In the genomic region with DNA sequence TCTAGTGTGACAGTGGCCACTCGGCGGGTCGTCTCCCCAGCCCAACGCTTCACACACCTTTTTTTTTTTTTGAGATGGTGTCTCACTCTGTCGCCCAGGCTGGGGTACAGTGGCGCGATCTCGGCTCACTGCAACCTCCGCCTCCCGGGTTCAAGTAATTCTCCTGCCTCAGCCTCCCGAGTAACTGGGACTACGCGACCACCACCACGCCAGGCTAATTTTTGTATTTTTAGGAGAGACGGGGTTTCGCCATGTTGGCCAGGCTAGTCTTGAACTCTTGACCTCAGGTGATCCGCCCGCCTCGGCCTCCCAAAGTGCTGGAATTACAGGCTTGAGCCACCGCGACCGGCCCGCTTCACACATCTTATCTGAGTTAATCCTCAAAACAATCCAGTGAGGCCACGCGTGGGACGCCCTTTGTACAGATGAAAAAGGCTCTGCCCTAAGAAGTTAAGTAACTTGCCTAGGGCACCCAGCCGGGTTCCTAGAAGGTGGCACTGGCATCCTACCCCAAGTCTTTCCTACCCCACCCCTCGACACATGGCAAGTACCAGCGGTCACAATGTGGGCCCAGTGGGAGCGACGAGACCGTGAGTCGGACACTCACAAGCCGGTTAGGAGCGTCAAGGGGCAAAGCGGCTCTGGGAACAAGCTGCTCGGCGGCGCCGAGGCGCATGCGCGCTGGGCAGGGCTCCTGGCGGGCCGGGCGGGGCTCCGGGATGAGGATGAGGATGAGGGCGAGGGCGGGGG, we compare ENCODE assay signal across 8 cellular contexts. TPM values are rescaled to one million over a fixed set of nuclear protein-coding genes. Genes with fewer than 3 reads are reported as not detected.
DNase-seq lines count a peak whose midpoint lies in the region; ATAC-seq, FAIRE-seq and TF ChIP-seq lines count a peak whose summit lies in the region.
"Not testable (repeated sequence)": the region's sequence is repeated elsewhere in the genome, so short reads cannot be mapped to it uniquely, and the experiment has no call there.

No MANE protein-coding gene starts in this region.

- not testable (repeated sequence) for H3F3A ChIP-seq in neural cell (ENCODE audit: insufficient read depth, low read length, poor library complexity, severe bottlenecking)

- not testable (repeated sequence) for TF ChIP-seq POLR2A in IMR-90 (IDR thresholded peaks at IDR 0.05; ENCODE audit: low read depth, low read length); H1 (IDR thresholded peaks at IDR 0.05; ENCODE audit: control extremely low read depth in 1 of 2, low read depth in 2 of 2, low read length in 2 of 2)

- peak overlapping the region; percentile 51 for H3K4me3 ChIP-seq in IMR-90 (ENCODE audit: insufficient read depth, low read depth, low read length)
- peak overlapping the region; percentile 56 for H3K4me3 ChIP-seq in SJCRH30
- peak overlapping the region; percentile 36 to 56 (median 44); a peak in 7 of 8 replicates for H3K4me3 ChIP-seq in H1 (ENCODE audit: extremely low read depth in 1 of 4, insufficient read depth in 2 of 4, low read depth in 3 of 4, low read length in 4 of 4)
- H3K4me3 ChIP-seq in iPS-11a (ENCODE audit: low read depth, low read length), result peak overlapping the region; percentile 21
- peak overlapping the region; percentile 57 for H3K4me3 ChIP-seq in neural cell (ENCODE audit: low read length)

- TF ChIP-seq RAD21 in IMR-90 (IDR thresholded peaks at IDR 0.05; ENCODE audit: low read length); H1 (IDR thresholded peaks at IDR 0.05 in 1 of 2, conservative IDR thresholded peaks at IDR 0.05 in 1 of 2; ENCODE audit: low read depth in 2 of 2, low read length in 2 of 2); neural cell (conservative IDR thresholded peaks at IDR 0.05): not testable (repeated sequence)

- not testable (repeated sequence) for H3K27me3 Mint-ChIP-seq in stimulated activated naive CD8-positive, alpha-beta T cell treated with anti-CD3 and anti-CD28 coated beads, Interleukin-15, amount 100 ng/mL, for 72 hours

- H2BK120ac ChIP-seq in IMR-90 (ENCODE audit: low read depth, low read length), result peak overlapping the region; percentile 82; the same call in 1 of the 2 replicates
- not testable (repeated sequence) for H2BK120ac ChIP-seq in H1 (replicated peaks; ENCODE audit: low read depth, low read length)

- dilution Hi-C loops in IMR-90 (cut with HindIII; ENCODE audit: low sequenced_read_pairs, unreplicated experiment), result not testable (repeated sequence)

- H2AK9ac ChIP-seq in IMR-90 (replicated peaks; ENCODE audit: low read depth, low read length, poor library complexity), result not testable (repeated sequence)

- not testable (repeated sequence) for H2BK12ac ChIP-seq in H1 (ENCODE audit: low read depth, low read length)

- H2BK15ac ChIP-seq in IMR-90 (ENCODE audit: low read depth, low read length), result peak overlapping the region; percentile 73; the same call in 1 of the 3 replicates
- not testable (repeated sequence) for H2BK15ac ChIP-seq in H1 (ENCODE audit: low read length)

- peak overlapping the region; percentile 92 to 98 for H4K8ac ChIP-seq in IMR-90 (ENCODE audit: low read depth in 2 of 2, low read length in 2 of 2)
- peak overlapping the region; percentile 72; the same call in 1 of the 2 replicates for H4K8ac ChIP-seq in H1 (ENCODE audit: extremely low read depth, insufficient read depth, low read length)

- TF ChIP-seq EP300 in H1 (IDR thresholded peaks at IDR 0.05; ENCODE audit: borderline replicate concordance in 1 of 2, low read depth in 2 of 2, low read length in 2 of 2); neural cell (conservative IDR thresholded peaks at IDR 0.05; ENCODE audit: poor library complexity, severe bottlenecking): not testable (repeated sequence)

- H3K27ac ChIP-seq in IMR-90 (ENCODE audit: insufficient read depth, low read length), result peak overlapping the region; percentile 63; the same call in 1 of the 2 replicates
- H3K27ac ChIP-seq in SJCRH30; H1 (ENCODE audit: low read depth, low read length); neural cell (ENCODE audit: low read length): not testable (repeated sequence)

- not testable (repeated sequence) for H2BK5ac ChIP-seq in IMR-90 (ENCODE audit: low read depth, low read length, poor library complexity, severe bottlenecking); H1 (ENCODE audit: low read depth, low read length)

- H3K79me2 ChIP-seq in H1 (ENCODE audit: control insufficient read depth in 1 of 2, insufficient read depth in 2 of 2, low read length in 2 of 2); neural cell (replicated peaks; ENCODE audit: insufficient read depth, low read length): not testable (repeated sequence)

- H4K91ac ChIP-seq in IMR-90 (ENCODE audit: insufficient read depth, low read depth, low read length) (0 out of 2 replicates have a peak overlapping the region, but pooled peaks have one; percentile 84), H1 (replicated peaks; ENCODE audit: insufficient read length, low read length) (peak overlapping the region; percentile 71)

- peak overlapping the region; percentile 36; the same call in 1 of the 2 replicates for H2AK5ac ChIP-seq in IMR-90 (ENCODE audit: low read depth, low read length)
- H2AK5ac ChIP-seq in H1 (ENCODE audit: low read depth, low read length), result not testable (repeated sequence)

- not testable (repeated sequence) for TF ChIP-seq CTCF in IMR-90 (conservative IDR thresholded peaks at IDR 0.05; ENCODE audit: low read depth, low read length); H1 (IDR thresholded peaks at IDR 0.05; ENCODE audit: control extremely low read depth in 1 of 3, insufficient read depth in 1 of 3, low read depth in 1 of 3, low read length in 3 of 3); neural cell (IDR thresholded peaks at IDR 0.05; ENCODE audit: poor library complexity, severe bottlenecking)

- H2AFZ ChIP-seq in IMR-90 (replicated peaks; ENCODE audit: low read length, poor library complexity) (peak overlapping the region; percentile 96), H1 (ENCODE audit: low read length) (peak overlapping the region; percentile 98)
- H2AFZ ChIP-seq in neural cell (ENCODE audit: low read depth, low read length), result not testable (repeated sequence)

- H3K9me3 Mint-ChIP-seq in stimulated activated naive CD8-positive, alpha-beta T cell treated with anti-CD3 and anti-CD28 coated beads, Interleukin-15, amount 100 ng/mL, for 72 hours, result not testable (repeated sequence)

- ATAC-seq in IMR-90 (ENCODE audit: low read depth), result peak; percentile 55
- ATAC-seq in stimulated activated naive CD8-positive, alpha-beta T cell treated with anti-CD3 and anti-CD28 coated beads, Interleukin-15, amount 100 ng/mL, for 72 hours, result not testable (repeated sequence)

- H4K20me1 ChIP-seq in IMR-90 (ENCODE audit: insufficient read depth, low read length); H1 (replicated peaks in 1 of 2; ENCODE audit: control insufficient read depth in 1 of 2, insufficient read depth in 2 of 2, low read length in 2 of 2); neural cell (ENCODE audit: insufficient read depth): not testable (repeated sequence)

- intact Hi-C loops in IMR-90 (cut with micrococcal nuclease), result not testable (repeated sequence)

- CTCF ChIA-PET in IMR-90 (lab: Yijun Ruan, JAX), result interaction anchor here (0.9 to 2.2 kb wide), 2 partner anchors 56 to 57 kb away, joined by 4 to 13 read pairs; no protein-coding TSS in a partner anchor
- CTCF ChIA-PET in H1 (lab: Charles Lee; ENCODE audit: partially characterized antibody), result interaction anchor here (0.9 to 13.0 kb wide), 29 partner anchors 8 to 1037 kb away, joined by 3 to 186 read pairs (median 6); a partner anchor contains a TSS

- peak overlapping the region in 1 of 2 donors; percentile 59 for H3K27ac Mint-ChIP-seq in stimulated activated naive CD8-positive, alpha-beta T cell treated with anti-CD3 and anti-CD28 coated beads, Interleukin-15, amount 100 ng/mL, for 72 hours

- peaks cover 0 to 11% of the 10 kb centered on the region in 2 experiments; a peak in 1 of 4 replicates for H3K79me1 ChIP-seq in IMR-90 (ENCODE audit: low read depth in 1 of 2, low read length in 2 of 2)
- not testable (repeated sequence) for H3K79me1 ChIP-seq in H1 (ENCODE audit: low read depth, low read length)

- FAIRE-seq in H1 (lab: Jason Lieb, UNC), result not testable (repeated sequence)

- H3K4me1 ChIP-seq in IMR-90 (ENCODE audit: control insufficient read depth, insufficient read depth, low read length) (peaks cover 10% of the 10 kb centered on the region), H1 (replicated peaks in 1 of 4; ENCODE audit: control insufficient read depth in 3 of 4, insufficient read depth in 4 of 4, low read length in 3 of 4) (peaks cover 0 to 16% (median 14%) of the 10 kb centered on the region in 4 experiments; a peak in 6 of 7 replicates)
- not testable (repeated sequence) for H3K4me1 ChIP-seq in SJCRH30

- BruUV-seq in IMR-90 (replicated peaks; lab: Mats Ljungman, UMichigan), result not testable (repeated sequence)

- not testable (repeated sequence) for H3K23me2 ChIP-seq in H1 (ENCODE audit: low read depth, low read length)

- H4K5ac ChIP-seq in IMR-90 (ENCODE audit: low read depth, low read length) (peak overlapping the region; percentile 99), H1 (ENCODE audit: insufficient read length, low read depth, low read length) (peak overlapping the region; percentile 89)

- H3K4me2 ChIP-seq in IMR-90 (ENCODE audit: low read depth, low read length) (peak overlapping the region; percentile 100), H1 (ENCODE audit: insufficient read depth in 1 of 2, low read depth in 2 of 2, low read length in 2 of 2) (peak overlapping the region; percentile 91 to 97)
- not testable (repeated sequence) for H3K4me2 ChIP-seq in neural cell (ENCODE audit: low read length)

- H3K14ac ChIP-seq in IMR-90 (replicated peaks; ENCODE audit: low read depth, low read length), result peak overlapping the region; percentile 98
- H3K14ac ChIP-seq in H1 (ENCODE audit: insufficient read length), result not testable (repeated sequence)

- WGBS in IMR-90 (ENCODE audit: extremely low coverage in 2 of 2, insufficient read length in 1 of 2), 2 experiments, result 60% methylated on average over 3 of the region's 49 CpGs; no CpG with 5 or more reads in 1 of the 2 experiments
- WGBS in H1 (ENCODE audit: extremely low coverage in 1 of 2, insufficient coverage in 1 of 2, insufficient read length in 1 of 2, insufficient replicate concordance in 2 of 2, low coverage in 1 of 2, low lambda C conversion rate in 2 of 2, missing lambda C conversion rate in 1 of 2), 2 experiments, result 52% methylated on average over 41 of the region's 49 CpGs; no CpG with 5 or more reads in 1 of the 2 experiments

- not testable (repeated sequence) for H3K27me3 ChIP-seq in IMR-90 (ENCODE audit: control insufficient read depth, insufficient read depth, low read length); SJCRH30; H1 (replicated peaks in 1 of 4; ENCODE audit: control insufficient read depth in 3 of 4, extremely low read depth in 1 of 4, insufficient read depth in 3 of 4, low read length in 3 of 4); neural cell (ENCODE audit: insufficient read depth, low read depth, low read length)

- H3K9me2 ChIP-seq in neural cell (ENCODE audit: insufficient read depth, low read length), result not testable (repeated sequence)

- H3K36me3 ChIP-seq in IMR-90 (ENCODE audit: control insufficient read depth, insufficient read depth, low read length); SJCRH30; neural cell (ENCODE audit: insufficient read depth, low read length): not testable (repeated sequence)
- peaks cover 2 to 10% (median 7%) of the 10 kb centered on the region in 4 experiments; a peak in 7 of 8 replicates for H3K36me3 ChIP-seq in H1 (ENCODE audit: control insufficient read depth in 2 of 4, insufficient read depth in 4 of 4, low read length in 3 of 4)

- H2BK20ac ChIP-seq in IMR-90 (ENCODE audit: low read depth, low read length); H1 (ENCODE audit: low read length): not testable (repeated sequence)

- not testable (repeated sequence) for H3K9me3 ChIP-seq in IMR-90 (ENCODE audit: control insufficient read depth, insufficient read depth, low read length); SJCRH30 (replicated peaks); H1 (ENCODE audit: insufficient read depth in 2 of 2, low read depth in 1 of 2, low read length in 1 of 2); neural cell (ENCODE audit: low read length)

- H3K56ac ChIP-seq in IMR-90 (ENCODE audit: extremely low read depth, insufficient read depth, low read length), result not testable (repeated sequence)
- peak overlapping the region; percentile 21 for H3K56ac ChIP-seq in H1 (replicated peaks; ENCODE audit: insufficient read length, low read depth, low read length)

- H3K9ac ChIP-seq in IMR-90 (ENCODE audit: low read depth, low read length) (peak overlapping the region; percentile 85), H1 (replicated peaks in 1 of 4; ENCODE audit: extremely low read depth in 1 of 4, low read depth in 3 of 4, low read length in 3 of 4) (peak overlapping the region in 1 of 4 experiments; percentile 63; a peak in 1 of 7 replicates)
- H3K9ac ChIP-seq in neural cell (ENCODE audit: low read length), result not testable (repeated sequence)

- in situ Hi-C loops in IMR-90 (cut with MboI; ENCODE audit: low sequenced_read_pairs), result loop anchor here (5.0 kb wide), 2 partner anchors 56 to 121 kb away; no protein-coding TSS in a partner anchor

- POLR2A ChIA-PET in IMR-90 (lab: Charles Lee; ENCODE audit: unreplicated experiment), result interaction anchor here (1.0 kb wide), 1 partner anchor 56 kb away, joined by 7 read pairs; no protein-coding TSS in a partner anchor
- POLR2A ChIA-PET in H1 (lab: Charles Lee; ENCODE audit: partially characterized antibody), result interaction anchor here (0.6 to 2.4 kb wide), 13 partner anchors 8 to 182 kb away, joined by 3 to 24 read pairs (median 4); a partner anchor contains a TSS

- peak in 10 of 14 donors; percentile 13 to 76 (median 49) for DNase-seq in C1 segment of cervical spinal cord (lab: John Stamatoyannopoulos, UW)
- DNase-seq in IMR-90, result peak; percentile 47
- DNase-seq in SJCRH30, result peak; percentile 63 to 70
- DNase-seq in activated naive CD4-positive, alpha-beta T cell treated with Interleukin-2 at 50 U/mL for 16 hours, result peak; percentile 44
- DNase-seq in H1 (ENCODE audit: low read depth in 1 of 2, low spot score in 2 of 2), result peak in 1 of 2 experiments; percentile 91
- peak in 1 of 2 donors; percentile 53 for DNase-seq in stimulated activated naive CD8-positive, alpha-beta T cell treated with anti-CD3 and anti-CD28 coated beads, Interleukin-15, amount 100 ng/mL, for 72 hours

- H3K23ac ChIP-seq in IMR-90 (ENCODE audit: low read depth, low read length), result peak overlapping the region; percentile 97
- not testable (repeated sequence) for H3K23ac ChIP-seq in H1 (ENCODE audit: insufficient read length)

- H3K9me1 ChIP-seq in IMR-90 (ENCODE audit: insufficient read depth, low read length), result peaks cover 14% of the 10 kb centered on the region; the same call in 1 of the 2 replicates

- H3K18ac ChIP-seq in IMR-90 (ENCODE audit: low read depth, low read length) (peak overlapping the region; percentile 87; the same call in 1 of the 2 replicates), H1 (ENCODE audit: extremely low read depth, low read length) (peak overlapping the region; percentile 85)

- peak overlapping the region; percentile 63 to 76 for H3K4me3 Mint-ChIP-seq in stimulated activated naive CD8-positive, alpha-beta T cell treated with anti-CD3 and anti-CD28 coated beads, Interleukin-15, amount 100 ng/mL, for 72 hours

- H3K4ac ChIP-seq in IMR-90 (ENCODE audit: low read depth, low read length), result peak overlapping the region; percentile 96
- peak overlapping the region; percentile 24 for H3K4ac ChIP-seq in H1 (replicated peaks; ENCODE audit: insufficient read length, low read depth, low read length)

- H3K4me1 Mint-ChIP-seq in stimulated activated naive CD8-positive, alpha-beta T cell treated with anti-CD3 and anti-CD28 coated beads, Interleukin-15, amount 100 ng/mL, for 72 hours, result peaks cover 56% of the 10 kb centered on the region

RNA-seq across cellular contexts. Expression of a gene that starts 5.2 kb away (rescaled TPM):
- total RNA-seq in IMR-90 (2012; rRNA removed), result 23.9 and 26.7 TPM in 2 replicates
- 41.8 and 45.8 TPM in 2 replicates for polyA plus RNA-seq in IMR-90 (2012; rRNA removed)
- polyA plus RNA-seq in IMR-90 (2012; cell fraction: cytosol; rRNA removed), result 23.5 and 42.3 TPM in 2 replicates
- polyA plus RNA-seq in IMR-90 (2012; cell fraction: nucleus; rRNA removed; ENCODE audit: low replicate concordance), result 130 and 275 TPM in 2 replicates
- 45.2 and 49.7 TPM in 2 replicates for total RNA-seq in SJCRH30 (2014; rRNA removed; shearing (Covaris generic))
- total RNA-seq in H1 (2021; fragmentation: NEBNext Ultra II Directional; extraction: Animal tissue kit (Norgen Biotek cat#: 25700)), result 47.3 and 51.4 TPM in 2 replicates
- polyA plus RNA-seq in H1 (2011; rRNA removed), result 49.7 and 67.8 TPM in 2 replicates
- polyA plus RNA-seq in H1 (2011; cell fraction: cytosol; rRNA removed), result 45.7 TPM
- polyA plus RNA-seq in H1 (2011; cell fraction: nucleus; rRNA removed), result 154 TPM
- 40.2 to 61.0 TPM (median 51.5 TPM) in 4 replicates for polyA plus RNA-seq in H1 (2012, experiment 1 of 2)
- polyA plus RNA-seq in H1 (2012, experiment 2 of 2), result 42.4 TPM
- 24.9 TPM for polyA plus RNA-seq in H1 (2013, experiment 1 of 2)
- polyA plus RNA-seq in H1 (2013, experiment 2 of 2), result 26.2 TPM
- 27.8 and 44.3 TPM in 2 replicates for polyA minus RNA-seq in H1 (2011; rRNA and poly(A)+ RNA removed)
- polyA minus RNA-seq in H1 (2011; cell fraction: cytosol; rRNA and poly(A)+ RNA removed), result 37.5 TPM
- polyA minus RNA-seq in H1 (2011; cell fraction: nucleus; rRNA and poly(A)+ RNA removed), result 57.3 TPM
- polyA plus RNA-seq in neural cell, result 47.3 and 59.1 TPM in 2 replicates
- polyA minus RNA-seq in neural cell, result 60.9 and 68.9 TPM in 2 replicates

RNA-seq across cellular contexts. Expression of a gene that starts 28.0 kb away (rescaled TPM):
- 7.3 and 8.1 TPM in 2 replicates for total RNA-seq in IMR-90 (2012; rRNA removed)
- polyA plus RNA-seq in IMR-90 (2012; rRNA removed) (38.4 and 44.0 TPM in 2 replicates), H1 (2011; rRNA removed) (26.5 and 35.5 TPM in 2 replicates), neural cell (93.5 and 111 TPM in 2 replicates)
- 31.2 and 35.3 TPM in 2 replicates for polyA plus RNA-seq in IMR-90 (2012; cell fraction: cytosol; rRNA removed)
- polyA plus RNA-seq in IMR-90 (2012; cell fraction: nucleus; rRNA removed; ENCODE audit: low replicate concordance), result 129 and 331 TPM in 2 replicates
- 15.3 and 19.9 TPM in 2 replicates for total RNA-seq in SJCRH30 (2014; rRNA removed; shearing (Covaris generic))
- 24.9 and 29.2 TPM in 2 replicates for total RNA-seq in H1 (2021; fragmentation: NEBNext Ultra II Directional; extraction: Animal tissue kit (Norgen Biotek cat#: 25700))
- polyA plus RNA-seq in H1 (2011; cell fraction: cytosol; rRNA removed), result 30.2 TPM
- polyA plus RNA-seq in H1 (2011; cell fraction: nucleus; rRNA removed), result 98.7 TPM
- 21.2 to 24.2 TPM (median 22.8 TPM) in 4 replicates for polyA plus RNA-seq in H1 (2012, experiment 1 of 2)
- polyA plus RNA-seq in H1 (2012, experiment 2 of 2), result 16.4 TPM
- 18.6 TPM for polyA plus RNA-seq in H1 (2013, experiment 1 of 2)
- 19.3 TPM for polyA plus RNA-seq in H1 (2013, experiment 2 of 2)
- 10.0 and 14.3 TPM in 2 replicates for polyA minus RNA-seq in H1 (2011; rRNA and poly(A)+ RNA removed)
- 10.9 TPM for polyA minus RNA-seq in H1 (2011; cell fraction: cytosol; rRNA and poly(A)+ RNA removed)
- 36.1 TPM for polyA minus RNA-seq in H1 (2011; cell fraction: nucleus; rRNA and poly(A)+ RNA removed)
- 48.3 and 59.2 TPM in 2 replicates for polyA minus RNA-seq in neural cell

RNA-seq across cellular contexts. Expression of a gene that starts 42.3 kb away (rescaled TPM):
- total RNA-seq in IMR-90 (2012; rRNA removed), result 7.3 and 7.8 TPM in 2 replicates
- 26.7 and 29.2 TPM in 2 replicates for polyA plus RNA-seq in IMR-90 (2012; rRNA removed)
- polyA plus RNA-seq in IMR-90 (2012; cell fraction: cytosol; rRNA removed), result 14.4 and 25.5 TPM in 2 replicates
- polyA plus RNA-seq in IMR-90 (2012; cell fraction: nucleus; rRNA removed; ENCODE audit: low replicate concordance), result 83.1 and 197 TPM in 2 replicates
- 2.5 TPM in 2 replicates for total RNA-seq in SJCRH30 (2014; rRNA removed; shearing (Covaris generic))
- total RNA-seq in H1 (2021; fragmentation: NEBNext Ultra II Directional; extraction: Animal tissue kit (Norgen Biotek cat#: 25700)), result 19.8 and 23.6 TPM in 2 replicates
- polyA plus RNA-seq in H1 (2011; rRNA removed), result 16.9 and 23.6 TPM in 2 replicates
- polyA plus RNA-seq in H1 (2011; cell fraction: cytosol; rRNA removed), result 19.8 TPM
- 80.6 TPM for polyA plus RNA-seq in H1 (2011; cell fraction: nucleus; rRNA removed)
- 23.8 to 38.6 TPM (median 31.8 TPM) in 4 replicates for polyA plus RNA-seq in H1 (2012, experiment 1 of 2)
- polyA plus RNA-seq in H1 (2012, experiment 2 of 2), result 16.9 TPM
- polyA plus RNA-seq in H1 (2013, experiment 1 of 2), result 49.3 TPM
- polyA plus RNA-seq in H1 (2013, experiment 2 of 2), result 53.9 TPM
- polyA minus RNA-seq in H1 (2011; rRNA and poly(A)+ RNA removed), result 6.9 and 9.6 TPM in 2 replicates
- 12.3 TPM for polyA minus RNA-seq in H1 (2011; cell fraction: cytosol; rRNA and poly(A)+ RNA removed)
- polyA minus RNA-seq in H1 (2011; cell fraction: nucleus; rRNA and poly(A)+ RNA removed), result 14.5 TPM
- polyA plus RNA-seq in neural cell, result 0.89 and 1.4 TPM in 2 replicates
- polyA minus RNA-seq in neural cell, result 3.4 TPM in 1 of 2 replicates, not detected in the other
